ENCODE assay signal across 22 cellular contexts in the genomic region with DNA sequence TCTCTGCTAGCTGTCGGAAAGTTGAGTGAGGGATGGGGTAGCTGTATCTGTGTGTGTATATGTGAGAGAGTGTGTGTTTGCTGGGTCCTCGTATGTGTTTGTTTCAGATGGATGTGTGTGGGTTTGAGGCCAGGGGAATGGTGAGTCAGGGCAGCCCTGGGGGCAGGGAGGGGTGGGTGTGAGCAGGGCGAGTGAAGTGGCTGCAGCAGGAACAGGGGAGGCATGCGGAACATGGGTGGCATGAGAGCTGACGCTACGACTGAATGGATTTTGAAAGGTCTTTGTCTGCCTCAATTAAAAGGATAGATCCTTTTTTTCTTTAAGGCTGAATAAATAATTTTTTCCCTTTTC.
A peak's percentile ranks its signal among the peaks of the same experiment; 100 is the strongest.
DNase-seq lines count a peak whose midpoint lies in the region; ATAC-seq and TF ChIP-seq lines count a peak whose summit lies in the region.
"Had no signal": no experiment of that assay in that cellular context is flagged by ENCODE, and none has a peak within 500 bp of the region (broad histone marks: within the 10 kb centered on the region; RNA-seq: fewer than 3 reads in every experiment).

No MANE protein-coding gene starts in this region.

- H3K27ac Mint-ChIP-seq in nephron, result peak overlapping the region; percentile 54 to 91 (median 68)
- H3K27ac Mint-ChIP-seq in activated CD4-positive, alpha-beta T cell treated with anti-CD3 and anti-CD28 coated beads, Interleukin-2, amount 10 ng/mL, durations not matched to agents 24 days and 14 days, result no peak overlapping the region
- H3K27ac Mint-ChIP-seq: activated CD4-positive, alpha-beta memory T cell treated with anti-CD3 and anti-CD28 coated beads for 36 hours; activated naive CD4-positive, alpha-beta T cell treated with anti-CD3 and anti-CD28 coated beads, Interleukin-2, amount 50 U/mL, for 72 hours; HFFc6; immature natural killer cell; natural killer cell; stimulated activated naive B cell treated with anti-CD40 and anti-IgM and Interleukin-4, amounts not matched to agents 10 μg/mL and 1 μg/mL and 100 μg/mL, for 72 hours; T-helper 1 cell treated with Interleukin-12 subunit alpha and Interleukin-12 subunit beta and Interleukin-4 antibody, amounts not matched to agents 30 μg/mL and 1 μg/mL, for 36 hours had no signal

- H3K36me3 Mint-ChIP-seq in nephron (ENCODE audit: low read depth), result no peaks in the 10 kb centered on the region
- no peaks in the 10 kb centered on the region for H3K36me3 Mint-ChIP-seq in activated CD4-positive, alpha-beta T cell treated with anti-CD3 and anti-CD28 coated beads, Interleukin-2, amount 10 ng/mL, durations not matched to agents 24 days and 14 days (ENCODE audit: low read depth)
- H3K36me3 Mint-ChIP-seq: activated CD4-positive, alpha-beta memory T cell treated with anti-CD3 and anti-CD28 coated beads for 36 hours; activated naive CD4-positive, alpha-beta T cell treated with anti-CD3 and anti-CD28 coated beads, Interleukin-2, amount 50 U/mL, for 72 hours; immature natural killer cell; natural killer cell; stimulated activated naive B cell treated with anti-CD40 and anti-IgM and Interleukin-4, amounts not matched to agents 10 μg/mL and 1 μg/mL and 100 μg/mL, for 72 hours had no signal

- H3K9me3 Mint-ChIP-seq in nephron, result no peaks in the 10 kb centered on the region
- no peaks in the 10 kb centered on the region for H3K9me3 Mint-ChIP-seq in activated CD4-positive, alpha-beta T cell treated with anti-CD3 and anti-CD28 coated beads, Interleukin-2, amount 10 ng/mL, durations not matched to agents 24 days and 14 days
- H3K9me3 Mint-ChIP-seq: activated CD4-positive, alpha-beta memory T cell treated with anti-CD3 and anti-CD28 coated beads for 36 hours; activated naive CD4-positive, alpha-beta T cell treated with anti-CD3 and anti-CD28 coated beads, Interleukin-2, amount 50 U/mL, for 72 hours; HFFc6; immature natural killer cell; natural killer cell; stimulated activated naive B cell treated with anti-CD40 and anti-IgM and Interleukin-4, amounts not matched to agents 10 μg/mL and 1 μg/mL and 100 μg/mL, for 72 hours; T-helper 1 cell treated with Interleukin-12 subunit alpha and Interleukin-12 subunit beta and Interleukin-4 antibody, amounts not matched to agents 30 μg/mL and 1 μg/mL, for 36 hours had no signal

- H3K36me3 ChIP-seq in BLaER1 (no peaks in the 10 kb centered on the region), RWPE2 (ENCODE audit: low read depth) (no peaks in the 10 kb centered on the region), colonic mucosa (no peaks in the 10 kb centered on the region)
- H3K36me3 ChIP-seq: brain microvascular endothelial cell, tibial nerve had no signal

- H3K9me3 ChIP-seq in BLaER1 (no peaks in the 10 kb centered on the region), RWPE2 (ENCODE audit: severe bottlenecking) (no peaks in the 10 kb centered on the region), colonic mucosa (no peaks in the 10 kb centered on the region)
- H3K9me3 ChIP-seq: tibial nerve had no signal

- peaks cover 54% of the 10 kb centered on the region for H3K4me1 Mint-ChIP-seq in nephron
- H3K4me1 Mint-ChIP-seq in activated CD4-positive, alpha-beta T cell treated with anti-CD3 and anti-CD28 coated beads, Interleukin-2, amount 10 ng/mL, durations not matched to agents 24 days and 14 days, result no peaks in the 10 kb centered on the region
- H3K4me1 Mint-ChIP-seq: immature natural killer cell; natural killer cell; stimulated activated naive B cell treated with anti-CD40 and anti-IgM and Interleukin-4, amounts not matched to agents 10 μg/mL and 1 μg/mL and 100 μg/mL, for 72 hours had no signal

- H4K20me1 ChIP-seq in BLaER1, result no peaks in the 10 kb centered on the region

- H3K4me1 ChIP-seq in BLaER1 (peaks cover 38% of the 10 kb centered on the region), RWPE2 (ENCODE audit: insufficient read depth, poor library complexity, severe bottlenecking) (no peaks in the 10 kb centered on the region), colonic mucosa (no peaks in the 10 kb centered on the region)

- no peaks in the 10 kb centered on the region for H3K27me3 ChIP-seq in BLaER1
- no peaks in the 10 kb centered on the region for H3K27me3 ChIP-seq in RWPE2 (ENCODE audit: insufficient read depth, poor library complexity, severe bottlenecking)
- H3K27me3 ChIP-seq in colonic mucosa, result no peaks in the 10 kb centered on the region
- H3K27me3 ChIP-seq: brain microvascular endothelial cell, tibial nerve had no signal

- peak overlapping the region; percentile 67 for H3K4me2 ChIP-seq in BLaER1

- H3K27ac ChIP-seq in BLaER1 (no peak overlapping the region), RWPE2 (ENCODE audit: poor library complexity, severe bottlenecking) (no peak overlapping the region), colonic mucosa (no peak overlapping the region)
- H3K27ac ChIP-seq: brain microvascular endothelial cell, dorsolateral prefrontal cortex had no signal

- intact Hi-C loops in activated CD4-positive, alpha-beta T cell treated with anti-CD3 and anti-CD28 coated beads, Interleukin-2, amount 10 ng/mL, durations not matched to agents 24 days and 14 days (cut with micrococcal nuclease), result no loop called here
- intact Hi-C loops in colonic mucosa (cut with DNase I), result no loop called here

- peaks cover 12% of the 10 kb centered on the region for H3K27me3 Mint-ChIP-seq in nephron (ENCODE audit: low read depth)
- peaks cover 5% of the 10 kb centered on the region for H3K27me3 Mint-ChIP-seq in activated CD4-positive, alpha-beta T cell treated with anti-CD3 and anti-CD28 coated beads, Interleukin-2, amount 10 ng/mL, durations not matched to agents 24 days and 14 days
- H3K27me3 Mint-ChIP-seq: activated CD4-positive, alpha-beta memory T cell treated with anti-CD3 and anti-CD28 coated beads for 36 hours had no signal

- 0 out of 3 replicates have a peak, but pooled peaks have one; percentile 25 for ATAC-seq in RWPE2 (ENCODE audit: low read depth)
- ATAC-seq: activated naive CD4-positive, alpha-beta T cell treated with anti-CD3 and anti-CD28 coated beads, Interleukin-2, amount 50 U/mL, for 72 hours; esophagus mucosa; natural killer cell; stimulated activated naive B cell treated with anti-CD40 and anti-IgM and Interleukin-4, amounts not matched to agents 10 μg/mL and 1 μg/mL and 100 μg/mL, for 72 hours had no signal

- H3K4me3 ChIP-seq in BLaER1 (no peak overlapping the region), RWPE2 (ENCODE audit: severe bottlenecking) (no peak overlapping the region), colonic mucosa (no peak overlapping the region)
- H3K4me3 ChIP-seq: dorsolateral prefrontal cortex, tibial nerve had no signal

- H3K9ac ChIP-seq in BLaER1 (no peak overlapping the region), colonic mucosa (ENCODE audit: low read depth in 2 of 2, low read length in 2 of 2) (no peak overlapping the region)

- TF ChIP-seq CTCF in RWPE2 (IDR thresholded peaks at IDR 0.05; ENCODE audit: poor library complexity, severe bottlenecking) (no peak), nephron (IDR thresholded peaks at IDR 0.05; ENCODE audit: unreplicated experiment in 3 of 3) (no peak), GM10266 (IDR thresholded peaks at IDR 0.05; ENCODE audit: control insufficient read depth, insufficient read depth, low read depth, missing control alignments) (no peak), colonic mucosa (IDR thresholded peaks at IDR 0.05) (no peak)

- no peak overlapping the region for H3K4me3 Mint-ChIP-seq in nephron
- no peak overlapping the region for H3K4me3 Mint-ChIP-seq in activated CD4-positive, alpha-beta T cell treated with anti-CD3 and anti-CD28 coated beads, Interleukin-2, amount 10 ng/mL, durations not matched to agents 24 days and 14 days
- H3K4me3 Mint-ChIP-seq: activated CD4-positive, alpha-beta memory T cell treated with anti-CD3 and anti-CD28 coated beads for 36 hours; HFFc6; immature natural killer cell; natural killer cell; stimulated activated naive B cell treated with anti-CD40 and anti-IgM and Interleukin-4, amounts not matched to agents 10 μg/mL and 1 μg/mL and 100 μg/mL, for 72 hours; T-helper 1 cell treated with Interleukin-12 subunit alpha and Interleukin-12 subunit beta and Interleukin-4 antibody, amounts not matched to agents 30 μg/mL and 1 μg/mL, for 36 hours had no signal

- DNase-seq in RWPE2 (ENCODE audit: low spot score), result no peak
- DNase-seq in glomerular visceral epithelial cell (ENCODE audit: extremely low spot score), result peak; percentile 72
- DNase-seq in ecto neural progenitor cell (ENCODE audit: low spot score), result no peak
- no peak for DNase-seq in GM10266 (ENCODE audit: extremely low spot score)
- no peak for DNase-seq in activated CD4-positive, alpha-beta T cell treated with anti-CD3 and anti-CD28 coated beads, Interleukin-2, amount 10 ng/mL, durations not matched to agents 24 days and 14 days
- DNase-seq in colonic mucosa, result no peak
- DNase-seq: activated CD4-positive, alpha-beta memory T cell treated with anti-CD3 and anti-CD28 coated beads for 36 hours; activated T-cell treated with anti-CD3 and anti-CD28 coated beads, Interleukin-2, amount 50 U/mL, for 1 hour; DMS153; dorsolateral prefrontal cortex; HFFc6; immature natural killer cell; natural killer cell; NCI-H187; stimulated activated naive B cell treated with anti-CD40 and anti-IgM and Interleukin-4, amounts not matched to agents 10 μg/mL and 1 μg/mL and 100 μg/mL, for 72 hours had no signal
